Comparison of ENCODE assay signal across 1 cellular context in the genomic region with DNA sequence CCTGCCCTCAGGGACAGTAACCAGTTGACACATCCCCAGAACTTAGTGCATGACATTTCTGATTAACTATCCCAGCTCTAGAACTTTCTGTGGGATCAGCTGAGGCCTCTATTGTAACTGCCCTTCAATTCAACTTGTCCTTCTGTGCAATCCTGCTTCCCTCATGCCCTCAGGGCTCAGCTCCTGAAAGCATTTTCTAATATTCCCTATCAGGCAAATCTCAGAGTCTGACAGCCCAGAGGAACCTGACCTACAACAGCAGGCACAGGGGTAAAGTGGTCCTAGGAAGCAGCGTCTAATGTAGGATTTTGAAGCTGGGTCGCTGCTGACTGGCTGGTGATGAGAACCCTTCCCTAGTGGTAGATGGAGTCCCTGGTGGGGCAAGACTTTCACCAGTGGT.
TF ChIP-seq lines count a peak whose summit lies in the region.

No MANE protein-coding gene starts in this region.

TF ChIP-seq in SK-N-SH, 30 proteins besides CTCF, POLR2A, EP300 and RAD21 (continued from another document):
- TF ChIP-seq, protein P1, sequence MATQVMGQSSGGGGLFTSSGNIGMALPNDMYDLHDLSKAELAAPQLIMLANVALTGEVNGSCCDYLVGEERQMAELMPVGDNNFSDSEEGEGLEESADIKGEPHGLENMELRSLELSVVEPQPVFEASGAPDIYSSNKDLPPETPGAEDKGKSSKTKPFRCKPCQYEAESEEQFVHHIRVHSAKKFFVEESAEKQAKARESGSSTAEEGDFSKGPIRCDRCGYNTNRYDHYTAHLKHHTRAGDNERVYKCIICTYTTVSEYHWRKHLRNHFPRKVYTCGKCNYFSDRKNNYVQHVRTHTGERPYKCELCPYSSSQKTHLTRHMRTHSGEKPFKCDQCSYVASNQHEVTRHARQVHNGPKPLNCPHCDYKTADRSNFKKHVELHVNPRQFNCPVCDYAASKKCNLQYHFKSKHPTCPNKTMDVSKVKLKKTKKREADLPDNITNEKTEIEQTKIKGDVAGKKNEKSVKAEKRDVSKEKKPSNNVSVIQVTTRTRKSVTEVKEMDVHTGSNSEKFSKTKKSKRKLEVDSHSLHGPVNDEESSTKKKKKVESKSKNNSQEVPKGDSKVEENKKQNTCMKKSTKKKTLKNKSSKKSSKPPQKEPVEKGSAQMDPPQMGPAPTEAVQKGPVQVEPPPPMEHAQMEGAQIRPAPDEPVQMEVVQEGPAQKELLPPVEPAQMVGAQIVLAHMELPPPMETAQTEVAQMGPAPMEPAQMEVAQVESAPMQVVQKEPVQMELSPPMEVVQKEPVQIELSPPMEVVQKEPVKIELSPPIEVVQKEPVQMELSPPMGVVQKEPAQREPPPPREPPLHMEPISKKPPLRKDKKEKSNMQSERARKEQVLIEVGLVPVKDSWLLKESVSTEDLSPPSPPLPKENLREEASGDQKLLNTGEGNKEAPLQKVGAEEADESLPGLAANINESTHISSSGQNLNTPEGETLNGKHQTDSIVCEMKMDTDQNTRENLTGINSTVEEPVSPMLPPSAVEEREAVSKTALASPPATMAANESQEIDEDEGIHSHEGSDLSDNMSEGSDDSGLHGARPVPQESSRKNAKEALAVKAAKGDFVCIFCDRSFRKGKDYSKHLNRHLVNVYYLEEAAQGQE (IDR thresholded peaks at IDR 0.05; ENCODE audit: low read depth, low read length) = no peak
- TF ChIP-seq TEAD4 (IDR thresholded peaks at IDR 0.05; ENCODE audit: borderline replicate concordance, insufficient read depth) (no peak), FOSL2 (IDR thresholded peaks at IDR 0.05; ENCODE audit: borderline replicate concordance, low read depth) (no peak), USF2 (IDR thresholded peaks at IDR 0.05; ENCODE audit: borderline replicate concordance, low read depth, low read length) (no peak), MAX (IDR thresholded peaks at IDR 0.05; ENCODE audit: low read depth) (no peak), NRF1 (IDR thresholded peaks at IDR 0.05; ENCODE audit: low read depth, low read length) (no peak), SIN3A (IDR thresholded peaks at IDR 0.05; ENCODE audit: borderline replicate concordance, low read depth, low read length) (no peak), POLR2AphosphoS5 (IDR thresholded peaks at IDR 0.05; ENCODE audit: low read depth, low read length) (no peak), MEF2A (IDR thresholded peaks at IDR 0.05; ENCODE audit: borderline replicate concordance, low read depth) (no peak), RXRA (IDR thresholded peaks at IDR 0.05; ENCODE audit: borderline replicate concordance, low read depth) (no peak), EZH2phosphoT487 (IDR thresholded peaks at IDR 0.05; ENCODE audit: borderline replicate concordance, low read depth) (no peak), NFIC (IDR thresholded peaks at IDR 0.05; ENCODE audit: borderline replicate concordance) (no peak)
- TF ChIP-seq, protein P2, sequence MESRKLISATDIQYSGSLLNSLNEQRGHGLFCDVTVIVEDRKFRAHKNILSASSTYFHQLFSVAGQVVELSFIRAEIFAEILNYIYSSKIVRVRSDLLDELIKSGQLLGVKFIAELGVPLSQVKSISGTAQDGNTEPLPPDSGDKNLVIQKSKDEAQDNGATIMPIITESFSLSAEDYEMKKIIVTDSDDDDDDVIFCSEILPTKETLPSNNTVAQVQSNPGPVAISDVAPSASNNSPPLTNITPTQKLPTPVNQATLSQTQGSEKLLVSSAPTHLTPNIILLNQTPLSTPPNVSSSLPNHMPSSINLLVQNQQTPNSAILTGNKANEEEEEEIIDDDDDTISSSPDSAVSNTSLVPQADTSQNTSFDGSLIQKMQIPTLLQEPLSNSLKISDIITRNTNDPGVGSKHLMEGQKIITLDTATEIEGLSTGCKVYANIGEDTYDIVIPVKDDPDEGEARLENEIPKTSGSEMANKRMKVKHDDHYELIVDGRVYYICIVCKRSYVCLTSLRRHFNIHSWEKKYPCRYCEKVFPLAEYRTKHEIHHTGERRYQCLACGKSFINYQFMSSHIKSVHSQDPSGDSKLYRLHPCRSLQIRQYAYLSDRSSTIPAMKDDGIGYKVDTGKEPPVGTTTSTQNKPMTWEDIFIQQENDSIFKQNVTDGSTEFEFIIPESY (IDR thresholded peaks at IDR 0.05; ENCODE audit: borderline replicate concordance, low read depth) = no peak
